In the genomic region with DNA sequence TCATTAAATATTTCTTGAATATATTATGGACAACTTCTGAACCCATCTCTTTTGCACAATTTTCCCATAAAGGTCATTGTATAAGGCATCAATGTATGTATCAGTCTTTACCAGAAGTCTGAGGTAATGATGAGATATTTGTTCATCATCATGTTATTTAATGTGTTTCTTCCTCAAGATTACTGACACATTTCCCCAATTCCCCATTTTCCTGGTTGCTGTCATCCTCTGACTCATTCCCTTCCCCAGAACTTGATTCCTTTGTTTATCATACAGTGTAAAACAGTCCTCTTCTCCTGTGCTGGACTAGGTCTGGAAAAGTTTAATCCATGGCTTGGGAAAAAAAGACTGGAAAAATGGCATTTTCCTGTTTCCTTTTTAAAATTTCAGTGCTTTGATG, we compare ENCODE assay signal across 21 cellular contexts.
DNase-seq lines count a peak whose midpoint lies in the region; ATAC-seq and TF ChIP-seq lines count a peak whose summit lies in the region.
"Had no signal": no experiment of that assay in that cellular context is flagged by ENCODE, and none has a peak within 500 bp of the region (broad histone marks: within the 10 kb centered on the region; RNA-seq: fewer than 3 reads in every experiment).

No MANE protein-coding gene starts in this region.

- no peak overlapping the region for H3K4me3 Mint-ChIP-seq in endothelial cell (ENCODE audit: unreplicated experiment)
- H3K4me3 Mint-ChIP-seq: H9, memory B cell had no signal

- intact Hi-C loops in psoas muscle (cut with DNase I), result no loop called here

- peak; percentile 19 for DNase-seq in Caki2 (ENCODE audit: low read depth)
- peak; percentile 75 for DNase-seq in LHCN-M2 (ENCODE audit: low read depth)
- DNase-seq in epithelial cell of esophagus (ENCODE audit: low read depth), result peak; percentile 90
- DNase-seq in endothelial cell (ENCODE audit: low spot score), result no peak
- DNase-seq in psoas muscle, result no peak
- no peak for DNase-seq in retina
- DNase-seq in HEK293T (ENCODE audit: extremely low spot score), result no peak
- DNase-seq: activated effector memory CD4-positive, alpha-beta T cell treated with anti-CD3 and anti-CD28 coated beads, Interleukin-2, amount 50 U/mL, for 16 hours; anterior cingulate cortex; C1 segment of cervical spinal cord; H9; Kasumi-1; NCI-H526; stimulated activated CD4-positive, alpha-beta T cell treated with anti-CD3 and anti-CD28 coated beads, Interleukin-4, amount 100 ng/mL, for 4 hours; SW 1271; transverse colon; WERI-Rb-1 had no signal

- no peaks in the 10 kb centered on the region for H3K4me1 Mint-ChIP-seq in endothelial cell (ENCODE audit: unreplicated experiment)
- H3K4me1 Mint-ChIP-seq: memory B cell had no signal

- no peaks in the 10 kb centered on the region for H3K36me3 ChIP-seq in mesodermal cell (ENCODE audit: control insufficient read depth, insufficient read depth, low read length)
- H3K36me3 ChIP-seq in psoas muscle (ENCODE audit: insufficient read depth in 1 of 2, low read depth in 1 of 2), result no peaks in the 10 kb centered on the region
- H3K36me3 ChIP-seq: transverse colon, WERI-Rb-1 had no signal

- H3K4me1 ChIP-seq in mesodermal cell (ENCODE audit: control insufficient read depth, insufficient read depth, low read length, poor library complexity, severe bottlenecking) (no peaks in the 10 kb centered on the region), psoas muscle (no peaks in the 10 kb centered on the region)
- H3K4me1 ChIP-seq: transverse colon had no signal

- H3K27ac Mint-ChIP-seq in endothelial cell (ENCODE audit: unreplicated experiment), result no peak overlapping the region
- H3K27ac Mint-ChIP-seq: H9, memory B cell had no signal

- H3K4me3 ChIP-seq in epithelial cell of esophagus (ENCODE audit: low read length) (no peak overlapping the region), mesodermal cell (ENCODE audit: extremely low read depth, insufficient read depth, low read length, poor library complexity, severe bottlenecking) (no peak overlapping the region), psoas muscle (no peak overlapping the region)
- H3K4me3 ChIP-seq: PC-9, transverse colon had no signal

- no peaks in the 10 kb centered on the region for H3K9me3 Mint-ChIP-seq in endothelial cell (ENCODE audit: unreplicated experiment)
- H3K9me3 Mint-ChIP-seq: H9 had no signal

- in situ Hi-C loops in Caki2 (cut with HindIII; ENCODE audit: low pct_unique_long_range_greater_than_20kb, low sequenced_read_pairs), result no loop called here

- ATAC-seq in psoas muscle, result no peak
- ATAC-seq: sciatic nerve had no signal

- H3K27ac ChIP-seq in mesodermal cell (ENCODE audit: low read depth, low read length, severe bottlenecking), result peak overlapping the region; percentile 57
- H3K27ac ChIP-seq in psoas muscle, result no peak overlapping the region
- H3K27ac ChIP-seq: PC-9, transverse colon, WERI-Rb-1 had no signal

- no peaks in the 10 kb centered on the region for H3K36me3 Mint-ChIP-seq in endothelial cell (ENCODE audit: low read depth, unreplicated experiment)
- H3K36me3 Mint-ChIP-seq: memory B cell had no signal

- TF ChIP-seq CTCF in epithelial cell of esophagus (IDR thresholded peaks at IDR 0.05; ENCODE audit: insufficient read depth, low read depth, low read length, missing control alignments) (no peak), endothelial cell (IDR thresholded peaks at IDR 0.05; ENCODE audit: unreplicated experiment) (no peak), psoas muscle (IDR thresholded peaks at IDR 0.05) (no peak)

- H3K9me3 ChIP-seq in mesodermal cell (ENCODE audit: control insufficient read depth, low read length), result peaks cover 6% of the 10 kb centered on the region
- H3K9me3 ChIP-seq in psoas muscle, result no peaks in the 10 kb centered on the region
- H3K9me3 ChIP-seq: transverse colon had no signal

- H3K27me3 ChIP-seq in psoas muscle (ENCODE audit: insufficient read depth in 3 of 3, low read length in 2 of 3), result no peaks in the 10 kb centered on the region
- H3K27me3 ChIP-seq: transverse colon had no signal

- CTCF ChIA-PET in HEK293T (lab: Yijun Ruan, JAX), result no interaction called here

- H3K27me3 Mint-ChIP-seq in endothelial cell (ENCODE audit: unreplicated experiment), result peaks cover 1% of the 10 kb centered on the region

- POLR2A ChIA-PET in HEK293T (lab: Yijun Ruan, JAX), result no interaction called here

TF ChIP-seq in HEK293T, 16 proteins besides CTCF, POLR2A, EP300 and RAD21:
- no peak for TF ChIP-seq ELF4 (IDR thresholded peaks at IDR 0.05)
- TF ChIP-seq CTBP1 (IDR thresholded peaks at IDR 0.05; ENCODE audit: borderline replicate concordance), result no peak
- TF ChIP-seq BHLHE40 (IDR thresholded peaks at IDR 0.05; ENCODE audit: borderline replicate concordance), result no peak
- TF ChIP-seq FOXA1 (IDR thresholded peaks at IDR 0.05), result no peak
- TF ChIP-seq ARNT (IDR thresholded peaks at IDR 0.05), result no peak
- TF ChIP-seq ZNF384 (IDR thresholded peaks at IDR 0.05), result no peak
- TF ChIP-seq FOXK2 (IDR thresholded peaks at IDR 0.05), result no peak
- TF ChIP-seq L3MBTL2 (conservative IDR thresholded peaks at IDR 0.05), result no peak
- no peak for TF ChIP-seq LEF1 (IDR thresholded peaks at IDR 0.05; ENCODE audit: borderline replicate concordance)
- no peak for TF ChIP-seq PKNOX1 (IDR thresholded peaks at IDR 0.05)

Comparison
In these comparisons a context has a peak if more than half of its experiments do, and no peak if none do; other contexts are left out.
1. DNase-seq: peak in Caki2 (single experiment), LHCN-M2 (single experiment) and epithelial cell of esophagus (single experiment); none in endothelial cell (single experiment), psoas muscle (0 of 2), retina (single experiment) and HEK293T (single experiment).